10 cellular contexts compared by ENCODE assay signal in genomic region chr6:111686249-111686997, GRCh38.
DNase-seq lines count a peak whose midpoint lies in the region; ATAC-seq and TF ChIP-seq lines count a peak whose summit lies in the region.
"Had no signal": no experiment of that assay in that cellular context is flagged by ENCODE, and none has a peak within 500 bp of the region (broad histone marks: within the 10 kb centered on the region; RNA-seq: fewer than 3 reads in every experiment).

No MANE protein-coding gene starts in this region.

- H3K4me2 ChIP-seq in smooth muscle cell, result no peak overlapping the region

- no peak overlapping the region for H3K9ac ChIP-seq in smooth muscle cell (ENCODE audit: low read depth)

- H3K27ac ChIP-seq in ascending aorta, result peak overlapping the region; percentile 29 to 83
- peak overlapping the region; percentile 72 for H3K27ac ChIP-seq in layer of hippocampus (ENCODE audit: low read depth, low read length)
- peak overlapping the region in 12 of 21 experiments; percentile 13 to 89 (median 45) for H3K27ac ChIP-seq in skin epidermis
- no peak overlapping the region for H3K27ac ChIP-seq in smooth muscle cell (ENCODE audit: low read depth)
- H3K27ac ChIP-seq: tibial artery had no signal

- no peak for ATAC-seq in GM21447 (IDR thresholded peaks at IDR 0.05; ENCODE audit: unreplicated experiment)
- no peak for ATAC-seq in GM18907 (IDR thresholded peaks at IDR 0.05; ENCODE audit: unreplicated experiment)

- DNase-seq in G401 (ENCODE audit: low spot score), result peak; percentile 31
- DNase-seq in ascending aorta (ENCODE audit: low spot score in 2 of 2), result no peak
- no peak for DNase-seq in smooth muscle cell (lab: John Stamatoyannopoulos, UW; ENCODE audit: unreplicated experiment)
- no peak for DNase-seq in CD1c-positive myeloid dendritic cell (ENCODE audit: extremely low spot score)
- DNase-seq: activated CD4-positive, alpha-beta T cell treated with anti-CD3 and anti-CD28 coated beads for 4 hours; tibial artery had no signal

- H4K20me1 ChIP-seq in smooth muscle cell (ENCODE audit: low read depth), result peaks cover 24% of the 10 kb centered on the region

- H3K79me2 ChIP-seq in smooth muscle cell (ENCODE audit: low read depth), result no peaks in the 10 kb centered on the region

- H3K36me3 ChIP-seq in ascending aorta (peaks cover 0 to 8% of the 10 kb centered on the region in 2 donors), smooth muscle cell (ENCODE audit: low read depth) (no peaks in the 10 kb centered on the region)
- H3K36me3 ChIP-seq: tibial artery had no signal

- 69% methylated on average over 20 of the region's 20 CpGs for WGBS in smooth muscle cell (ENCODE audit: low lambda C conversion rate)

- H3K4me1 ChIP-seq in ascending aorta (peaks cover 0 to 14% of the 10 kb centered on the region in 2 donors), smooth muscle cell (ENCODE audit: low read depth) (peaks cover 22% of the 10 kb centered on the region)

- peaks cover 6% of the 10 kb centered on the region for H3F3A ChIP-seq in smooth muscle cell (ENCODE audit: low read depth)

- no peak overlapping the region for H2AFZ ChIP-seq in smooth muscle cell (ENCODE audit: low read depth)

- H3K4me3 ChIP-seq in ascending aorta, result no peak overlapping the region
- no peak overlapping the region for H3K4me3 ChIP-seq in skin epidermis
- no peak overlapping the region for H3K4me3 ChIP-seq in smooth muscle cell
- H3K4me3 ChIP-seq: tibial artery had no signal

- H3K27me3 ChIP-seq in ascending aorta, result no peaks in the 10 kb centered on the region
- H3K27me3 ChIP-seq in layer of hippocampus (ENCODE audit: control insufficient read depth, insufficient read depth, low read length), result no peaks in the 10 kb centered on the region
- H3K27me3 ChIP-seq in smooth muscle cell (ENCODE audit: low read depth), result no peaks in the 10 kb centered on the region
- H3K27me3 ChIP-seq: tibial artery had no signal

- TF ChIP-seq CTCF in ascending aorta (IDR thresholded peaks at IDR 0.05) (no peak), smooth muscle cell (IDR thresholded peaks at IDR 0.05; ENCODE audit: borderline replicate concordance, insufficient read depth, poor library complexity, severe bottlenecking) (no peak)

- intact Hi-C loops in ascending aorta (cut with DNase I), result no loop called here

- in situ Hi-C loops in G401 (cut with HindIII; ENCODE audit: low sequenced_read_pairs), result no loop called here

- H3K9me3 ChIP-seq in ascending aorta, result no peaks in the 10 kb centered on the region
- no peaks in the 10 kb centered on the region for H3K9me3 ChIP-seq in smooth muscle cell (replicated peaks; ENCODE audit: low read depth)
- H3K9me3 ChIP-seq: tibial artery had no signal
